Comparison of ENCODE assay signal across 2 cellular contexts in genomic region chr20:47680804-47681529, GRCh38.
TF ChIP-seq lines count a peak whose summit lies in the region.

No MANE protein-coding gene starts in this region.

TF ChIP-seq in IMR-90, 13 proteins besides CTCF, POLR2A, EP300 and RAD21:
- TF ChIP-seq USF2 (IDR thresholded peaks at IDR 0.05; ENCODE audit: low read depth, low read length) (no peak), NFE2L2 (IDR thresholded peaks at IDR 0.05; ENCODE audit: low read depth, low read length) (no peak), MAFK (IDR thresholded peaks at IDR 0.05; ENCODE audit: low read depth, low read length) (no peak), MAZ (IDR thresholded peaks at IDR 0.05; ENCODE audit: borderline replicate concordance, low read depth, low read length) (no peak), ELK1 (IDR thresholded peaks at IDR 0.05; ENCODE audit: borderline replicate concordance, low read depth, low read length) (no peak), RCOR1 (IDR thresholded peaks at IDR 0.05; ENCODE audit: insufficient replicate concordance, low read length) (no peak), BHLHE40 (IDR thresholded peaks at IDR 0.05; ENCODE audit: low read depth, low read length) (no peak), RFX5 (IDR thresholded peaks at IDR 0.05; ENCODE audit: low read depth, low read length) (no peak), CHD1 (IDR thresholded peaks at IDR 0.05; ENCODE audit: low read depth, low read length) (no peak), SMC3 (IDR thresholded peaks at IDR 0.05; ENCODE audit: low read depth, low read length) (no peak), MXI1 (IDR thresholded peaks at IDR 0.05; ENCODE audit: borderline replicate concordance, low read depth, low read length) (no peak), FOS (IDR thresholded peaks at IDR 0.05; ENCODE audit: low read depth, low read length) (no peak)

TF ChIP-seq in liver, 16 proteins besides CTCF, POLR2A, EP300 and RAD21:
- no peak for TF ChIP-seq TAF1 (conservative IDR thresholded peaks at IDR 0.05)
- peak; percentile 7 to 20 for TF ChIP-seq HNF4A (conservative IDR thresholded peaks at IDR 0.05)
- no peak for TF ChIP-seq GABPA (IDR thresholded peaks at IDR 0.05 in 1 of 2, conservative IDR thresholded peaks at IDR 0.05 in 1 of 2)
